ENCODE assay signal across 21 cellular contexts in the genomic region with DNA sequence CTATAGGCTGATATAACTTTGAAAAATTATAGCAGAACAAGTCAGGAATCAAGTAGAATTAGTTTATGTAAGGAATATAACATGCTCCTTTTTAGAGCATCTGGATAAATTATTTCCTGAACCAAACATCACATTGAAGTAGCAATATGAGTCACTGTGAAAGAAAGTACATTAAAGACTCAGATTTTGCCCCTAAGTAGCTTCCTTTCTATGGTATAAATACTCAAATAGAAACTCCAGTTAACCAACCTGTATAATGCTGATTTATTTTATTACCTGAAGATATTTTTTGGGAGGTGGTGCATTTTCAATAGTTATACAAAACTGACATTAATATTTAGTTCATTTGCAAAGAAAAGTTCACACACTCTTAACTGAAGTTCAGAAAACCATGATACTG.
DNase-seq lines count a peak whose midpoint lies in the region; ATAC-seq and TF ChIP-seq lines count a peak whose summit lies in the region.
"Had no signal": no experiment of that assay in that cellular context is flagged by ENCODE, and none has a peak within 500 bp of the region (broad histone marks: within the 10 kb centered on the region; RNA-seq: fewer than 3 reads in every experiment).

No MANE protein-coding gene starts in this region.

- no peak for TF ChIP-seq CTCF in spleen (IDR thresholded peaks at IDR 0.05 in 8 of 11, conservative IDR thresholded peaks at IDR 0.05 in 3 of 11)
- TF ChIP-seq CTCF in vagina (IDR thresholded peaks at IDR 0.05): no peak

- H3K9me3 ChIP-seq in spleen: peaks cover 3 to 32% (median 19%) of the 10 kb centered on the region in 8 donors
- peaks cover 7% of the 10 kb centered on the region for H3K9me3 ChIP-seq in vagina

- intact Hi-C loops in spleen (cut with DNase I; ENCODE audit: low total_unique reads): no loop called here
- intact Hi-C loops in vagina (cut with DNase I): no loop called here

- H3K9me3 Mint-ChIP-seq in stimulated activated naive CD8-positive, alpha-beta T cell treated with anti-CD3 and anti-CD28 coated beads, Interleukin-15, amount 100 ng/mL, for 72 hours: peaks cover 6 to 7% of the 10 kb centered on the region in 2 donors

- H3K27ac ChIP-seq in spleen (no peak overlapping the region), vagina (no peak overlapping the region)
- H3K27ac ChIP-seq: right atrium auricular region had no signal

- H3K27me3 ChIP-seq in spleen (replicated peaks in 1 of 7) (no peaks in the 10 kb centered on the region), vagina (no peaks in the 10 kb centered on the region)
- H3K27me3 ChIP-seq: right atrium auricular region had no signal

- H3K4me1 Mint-ChIP-seq in stimulated activated naive CD8-positive, alpha-beta T cell treated with anti-CD3 and anti-CD28 coated beads, Interleukin-15, amount 100 ng/mL, for 72 hours: peaks cover 16% of the 10 kb centered on the region

- no peak overlapping the region for H3K4me3 ChIP-seq in spleen
- no peak overlapping the region for H3K4me3 ChIP-seq in vagina
- H3K4me3 ChIP-seq: K562, right atrium auricular region had no signal

- no peak for DNase-seq in stimulated activated naive CD8-positive, alpha-beta T cell treated with anti-CD3 and anti-CD28 coated beads, Interleukin-15, amount 100 ng/mL, for 72 hours
- DNase-seq in stimulated activated naive CD8-positive, alpha-beta T cell treated with anti-CD3 and anti-CD28 coated beads, Interleukin-15, Interleukin-2, amounts not matched to agents 100 U/mL and 50 U/mL, for 24 hours: no peak
- DNase-seq in spleen (no peak), T-helper 9 cell (no peak), NCI-H2196 (lab: John Stamatoyannopoulos, UW; ENCODE audit: unreplicated experiment) (no peak), vagina (ENCODE audit: extremely low spot score in 2 of 2) (no peak)
- DNase-seq: activated CD4-positive, alpha-beta T cell treated with anti-CD3 and anti-CD28 coated beads for 4 hours; activated naive CD8-positive, alpha-beta T cell treated with anti-CD3 and anti-CD28 coated beads, Interleukin-2, amount 10 ng/mL, durations not matched to agents 7 days and 5 days; GOT3; mesenchymal stem cell; NCI-H1436 treated with DMSO at 0.1 percent for 48 hours; NCI-H2171 treated with DMSO at 0.1 percent for 48 hours; NCI-H69; stimulated activated CD8-positive, alpha-beta memory T cell treated with anti-CD3 and anti-CD28 coated beads, Interleukin-4, amount 100 ng/mL, for 48 hours; substantia nigra had no signal

- H3K36me3 ChIP-seq in spleen: peaks cover 0 to 10% (median 1%) of the 10 kb centered on the region in 6 donors
- H3K36me3 ChIP-seq in vagina: no peaks in the 10 kb centered on the region
- H3K36me3 ChIP-seq: right atrium auricular region had no signal

- no peaks in the 10 kb centered on the region for H3K27me3 Mint-ChIP-seq in stimulated activated naive CD8-positive, alpha-beta T cell treated with anti-CD3 and anti-CD28 coated beads, Interleukin-15, amount 100 ng/mL, for 72 hours
- H3K27me3 Mint-ChIP-seq: activated naive CD8-positive, alpha-beta T cell treated with anti-CD3 and anti-CD28 coated beads, Interleukin-2, amount 10 ng/mL, durations not matched to agents 7 days and 5 days; B cell had no signal

- no peak overlapping the region for H3K4me3 Mint-ChIP-seq in stimulated activated naive CD8-positive, alpha-beta T cell treated with anti-CD3 and anti-CD28 coated beads, Interleukin-15, amount 100 ng/mL, for 72 hours
- H3K4me3 Mint-ChIP-seq: activated naive CD8-positive, alpha-beta T cell treated with anti-CD3 and anti-CD28 coated beads, Interleukin-2, amount 10 ng/mL, durations not matched to agents 7 days and 5 days; B cell; brain had no signal

- H3K4me1 ChIP-seq in spleen (peaks cover 0 to 27% (median 2%) of the 10 kb centered on the region in 6 donors), vagina (no peaks in the 10 kb centered on the region)
- H3K4me1 ChIP-seq: right atrium auricular region had no signal

- no peak overlapping the region for H3K27ac Mint-ChIP-seq in stimulated activated naive CD8-positive, alpha-beta T cell treated with anti-CD3 and anti-CD28 coated beads, Interleukin-15, amount 100 ng/mL, for 72 hours
- H3K27ac Mint-ChIP-seq: activated naive CD8-positive, alpha-beta T cell treated with anti-CD3 and anti-CD28 coated beads, Interleukin-2, amount 10 ng/mL, durations not matched to agents 7 days and 5 days; brain had no signal

- no peak for TF ChIP-seq POLR2A in spleen (IDR thresholded peaks at IDR 0.05)
- TF ChIP-seq POLR2A in vagina (IDR thresholded peaks at IDR 0.05): no peak

- ATAC-seq in stimulated activated naive CD8-positive, alpha-beta T cell treated with anti-CD3 and anti-CD28 coated beads, Interleukin-15, amount 100 ng/mL, for 72 hours: peak; percentile 81
- ATAC-seq in stimulated activated naive CD8-positive, alpha-beta T cell treated with anti-CD3 and anti-CD28 coated beads, Interleukin-15, Interleukin-2, amounts not matched to agents 100 U/mL and 50 U/mL, for 24 hours: no peak
- ATAC-seq in HG02610 (IDR thresholded peaks at IDR 0.05; ENCODE audit: unreplicated experiment) (peak; percentile 74), HG03432 (IDR thresholded peaks at IDR 0.05; ENCODE audit: unreplicated experiment) (peak; percentile 76)
- ATAC-seq: K562 had no signal
